ENCODE assay signal across 7 cellular contexts in genomic region chr1:26922201-26922729, GRCh38. TPM values are rescaled to one million over a fixed set of nuclear protein-coding genes. Genes with fewer than 3 reads are reported as not detected.
DNase-seq lines count a peak whose midpoint lies in the region; ATAC-seq, FAIRE-seq and TF ChIP-seq lines count a peak whose summit lies in the region.

No MANE protein-coding gene starts in this region.

- no peak overlapping the region for H3K4ac ChIP-seq in neuronal stem cell (ENCODE audit: low read length)

- H3K36me3 ChIP-seq in PC-9 (ENCODE audit: low read depth) = peaks cover 14% of the 10 kb centered on the region; the same call in 1 of the 2 replicates
- H3K36me3 ChIP-seq in endothelial cell of umbilical vein (ENCODE audit: control insufficient read depth in 2 of 2, extremely low read depth in 1 of 2, insufficient read depth in 2 of 2, low read length in 2 of 2) = peaks cover 11 to 12% of the 10 kb centered on the region in 2 experiments
- H3K36me3 ChIP-seq in neuronal stem cell (replicated peaks in 1 of 2; ENCODE audit: control insufficient read depth in 2 of 2, insufficient read depth in 2 of 2, low read length in 2 of 2) = peaks cover 13 to 40% of the 10 kb centered on the region in 2 donors

- H3K9me3 ChIP-seq in PC-9 (ENCODE audit: insufficient read depth, low read depth) = no peaks in the 10 kb centered on the region
- H3K9me3 ChIP-seq in endothelial cell of umbilical vein (replicated peaks; ENCODE audit: control insufficient read depth, insufficient read depth, low read length) = no peaks in the 10 kb centered on the region
- no peaks in the 10 kb centered on the region for H3K9me3 ChIP-seq in neuronal stem cell (replicated peaks in 1 of 2; ENCODE audit: control insufficient read depth in 2 of 2, insufficient read depth in 1 of 2, low read depth in 1 of 2, low read length in 2 of 2)

- H3K9ac ChIP-seq in endothelial cell of umbilical vein (replicated peaks; ENCODE audit: extremely low read depth, insufficient read depth, low read length) (peak overlapping the region; percentile 81), neuronal stem cell (ENCODE audit: low read depth, low read length, poor library complexity) (peak overlapping the region; percentile 96)

- no peak overlapping the region for H3K23ac ChIP-seq in neuronal stem cell (ENCODE audit: low read depth, low read length, poor library complexity)

- intact Hi-C loops in PC-9 (cut with micrococcal nuclease; ENCODE audit: unreplicated experiment) = no loop called here
- intact Hi-C loops in endothelial cell of umbilical vein (cut with micrococcal nuclease) = no loop called here

- H2BK5ac ChIP-seq in neuronal stem cell (ENCODE audit: low read length) = peak overlapping the region; percentile 77

- peaks cover 12% of the 10 kb centered on the region for H3K4me1 ChIP-seq in PC-9 (replicated peaks; ENCODE audit: insufficient read depth)
- peaks cover 26% of the 10 kb centered on the region for H3K4me1 ChIP-seq in endothelial cell of umbilical vein (ENCODE audit: control insufficient read depth, extremely low read depth, insufficient read depth, low read length)
- peaks cover 7 to 8% of the 10 kb centered on the region in 2 donors for H3K4me1 ChIP-seq in neuronal stem cell (ENCODE audit: control insufficient read depth in 2 of 2, insufficient read depth in 1 of 2, low read depth in 1 of 2, low read length in 2 of 2)

- H3K14ac ChIP-seq in neuronal stem cell (ENCODE audit: low read length) = no peak overlapping the region

- H3K4me3 ChIP-seq in PC-9 (peak overlapping the region; percentile 73), endothelial cell of umbilical vein (replicated peaks in 1 of 3; ENCODE audit: insufficient read depth in 1 of 3, low read depth in 1 of 3, low read length in 3 of 3) (peak overlapping the region; percentile 49 to 100 (median 74)), neuronal stem cell (ENCODE audit: low read length in 2 of 2) (peak overlapping the region; percentile 91 to 96)

- H3K18ac ChIP-seq in neuronal stem cell (ENCODE audit: low read length) = no peak overlapping the region

- no peak overlapping the region for H4K91ac ChIP-seq in neuronal stem cell (ENCODE audit: low read depth, low read length, poor library complexity)

- no peaks in the 10 kb centered on the region for H3K27me3 ChIP-seq in PC-9 (ENCODE audit: insufficient read depth, low read depth)
- no peaks in the 10 kb centered on the region for H3K27me3 ChIP-seq in endothelial cell of umbilical vein (ENCODE audit: control insufficient read depth in 2 of 2, insufficient read depth in 2 of 2, low read length in 2 of 2)
- no peaks in the 10 kb centered on the region for H3K27me3 ChIP-seq in neuronal stem cell (ENCODE audit: control insufficient read depth in 3 of 3, insufficient read depth in 3 of 3, low read depth in 1 of 3, low read length in 3 of 3)

- TF ChIP-seq POLR2A in endothelial cell of umbilical vein (IDR thresholded peaks at IDR 0.05; ENCODE audit: low read depth, low read length) = no peak

- no peaks in the 10 kb centered on the region for H3F3A ChIP-seq in PC-9 (ENCODE audit: insufficient read depth, low read depth)

- H3K9me2 ChIP-seq in PC-9 (ENCODE audit: insufficient read depth) = no peaks in the 10 kb centered on the region

- H3K9me1 ChIP-seq in endothelial cell of umbilical vein (replicated peaks; ENCODE audit: control insufficient read depth, extremely low read depth, insufficient read depth, low read length) = no peaks in the 10 kb centered on the region

- H3K79me1 ChIP-seq in neuronal stem cell (ENCODE audit: low read depth, low read length) = peaks cover 8% of the 10 kb centered on the region

- DNase-seq in PC-9 (no peak), endothelial cell of umbilical vein (ENCODE audit: low read depth, low spot score) (peak; percentile 34), neuronal stem cell (ENCODE audit: low spot score) (no peak), NCI-H2029 treated with DMSO at 0.1 percent for 48 hours (lab: John Stamatoyannopoulos, UW) (no peak), EL (no peak)

- BruUV-seq in PC-9 (replicated peaks; lab: Mats Ljungman, UMichigan) (TSS peak; percentile 57), endothelial cell of umbilical vein (replicated peaks; lab: Mats Ljungman, UMichigan) (TSS peak; percentile 57)

- WGBS in neuronal stem cell (ENCODE audit: extremely low coverage in 2 of 2, insufficient read length in 2 of 2, insufficient replicate concordance in 1 of 2), 2 donors = no CpG with 5 or more reads among the region's 17 CpGs

- peak; percentile 81 for FAIRE-seq in endothelial cell of umbilical vein (lab: Jason Lieb, UNC)

- H2BK12ac ChIP-seq in neuronal stem cell (ENCODE audit: low read length) = no peak overlapping the region

- peaks cover 42% of the 10 kb centered on the region for H3K79me2 ChIP-seq in PC-9 (ENCODE audit: low read depth)
- H3K79me2 ChIP-seq in endothelial cell of umbilical vein (ENCODE audit: control insufficient read depth, insufficient read depth, low read length) = peaks cover 47% of the 10 kb centered on the region

- CTCF ChIA-PET in PC-9 (lab: Charles Lee) = no interaction called here
- CTCF ChIA-PET in endothelial cell of umbilical vein (lab: Charles Lee) = interaction anchor here (1.5 kb wide), 1 partner anchor 22 kb away, joined by 4 read pairs; the partner anchor contains the start of gene GPATCH3

- ATAC-seq in GM21528 (IDR thresholded peaks at IDR 0.05; ENCODE audit: low FRiP score, unreplicated experiment) (peak; percentile 11), GM21390 (IDR thresholded peaks at IDR 0.05; ENCODE audit: unreplicated experiment) (no peak)

- no peak overlapping the region for H2BK15ac ChIP-seq in neuronal stem cell (ENCODE audit: low read length)

- dilution Hi-C loops in endothelial cell of umbilical vein (cut with MboI; ENCODE audit: extremely low pct_ligation_motif_present, low sequenced_read_pairs) = no loop called here

- H4K20me1 ChIP-seq in PC-9 (ENCODE audit: insufficient read depth) (peaks cover 20% of the 10 kb centered on the region), endothelial cell of umbilical vein (replicated peaks; ENCODE audit: control insufficient read depth, extremely low read depth, insufficient read depth, low read length) (no peaks in the 10 kb centered on the region)

- no peak overlapping the region for H4K8ac ChIP-seq in neuronal stem cell (ENCODE audit: low read depth, low read length)

- H2AK5ac ChIP-seq in neuronal stem cell (ENCODE audit: low read depth, low read length) = no peak overlapping the region

- POLR2A ChIA-PET in PC-9 (lab: Charles Lee; ENCODE audit: unreplicated experiment) = interaction anchor here (0.6 kb wide), 1 partner anchor 279 kb away, joined by 13 read pairs; no protein-coding TSS in a partner anchor
- POLR2A ChIA-PET in endothelial cell of umbilical vein (lab: Charles Lee) = no interaction called here

- TF ChIP-seq CTCF in PC-9 (conservative IDR thresholded peaks at IDR 0.05) = no peak
- TF ChIP-seq CTCF in endothelial cell of umbilical vein (IDR thresholded peaks at IDR 0.05; ENCODE audit: extremely low read depth in 1 of 2, insufficient read depth in 1 of 2, low read depth in 1 of 2, low read length in 2 of 2) = no peak

- H3K4me2 ChIP-seq in PC-9 = peak overlapping the region; percentile 82
- peak overlapping the region; percentile 80 for H3K4me2 ChIP-seq in endothelial cell of umbilical vein (ENCODE audit: insufficient read depth, low read length)
- peak overlapping the region; percentile 80 for H3K4me2 ChIP-seq in neuronal stem cell (ENCODE audit: insufficient read depth, low read length, poor library complexity, severe bottlenecking)

- H2AFZ ChIP-seq in PC-9 (peak overlapping the region; percentile 71; the same call in 1 of the 2 replicates), endothelial cell of umbilical vein (ENCODE audit: low read depth, low read length) (no peak overlapping the region), neuronal stem cell (ENCODE audit: low read length) (peak overlapping the region; percentile 89)

- H3K27ac ChIP-seq in PC-9 = peak overlapping the region; percentile 53; the same call in 1 of the 2 replicates
- peak overlapping the region; percentile 71 for H3K27ac ChIP-seq in endothelial cell of umbilical vein (ENCODE audit: insufficient read depth, low read depth, low read length)
- no peak overlapping the region for H3K27ac ChIP-seq in neuronal stem cell (replicated peaks; ENCODE audit: low read length)

- no peak overlapping the region for H2BK120ac ChIP-seq in neuronal stem cell (ENCODE audit: low read depth, low read length)

RNA-seq across cellular contexts. Expression of gene NUDC, which starts 0.7 kb away (rescaled TPM):
- 93.6 and 104 TPM in 2 replicates for total RNA-seq in PC-9 (2021)
- total RNA-seq in endothelial cell of umbilical vein = 95.0 and 102 TPM in 2 replicates
- polyA plus RNA-seq in endothelial cell of umbilical vein = 29.3 and 42.5 TPM in 2 replicates
- 78.1 and 89.9 TPM in 2 replicates for polyA plus RNA-seq in endothelial cell of umbilical vein (2011; cell fraction: cytosol; rRNA removed)
- 54.7 and 64.2 TPM in 2 replicates for polyA plus RNA-seq in endothelial cell of umbilical vein (2011; cell fraction: nucleus; rRNA removed)
- polyA plus RNA-seq in endothelial cell of umbilical vein (2012) = 118 and 129 TPM in 2 replicates
- 25.1 and 27.2 TPM in 2 replicates for polyA minus RNA-seq in endothelial cell of umbilical vein
- polyA minus RNA-seq in endothelial cell of umbilical vein (2011; cell fraction: cytosol; rRNA and poly(A)+ RNA removed) = 61.0 TPM
- 16.6 and 17.6 TPM in 2 replicates for polyA minus RNA-seq in endothelial cell of umbilical vein (2011; cell fraction: nucleus; rRNA and poly(A)+ RNA removed)
- 59.8 TPM for polyA plus RNA-seq in neuronal stem cell (2013, experiment 1 of 2)
- polyA plus RNA-seq in neuronal stem cell (2013, experiment 2 of 2) = 57.4 TPM

RNA-seq across cellular contexts. Expression of gene NR0B2, which starts 8.5 kb away (rescaled TPM):
- total RNA-seq in PC-9 (2021) (not detected in 2 replicates), endothelial cell of umbilical vein (not detected in 2 replicates)
- polyA plus RNA-seq in endothelial cell of umbilical vein = not detected in 2 replicates
- polyA plus RNA-seq in endothelial cell of umbilical vein (2011; cell fraction: cytosol; rRNA removed) = not detected in 2 replicates
- polyA plus RNA-seq in endothelial cell of umbilical vein (2011; cell fraction: nucleus; rRNA removed) = not detected in 2 replicates
- not detected in 2 replicates for polyA plus RNA-seq in endothelial cell of umbilical vein (2012)
- not detected in 2 replicates for polyA minus RNA-seq in endothelial cell of umbilical vein
- polyA minus RNA-seq in endothelial cell of umbilical vein (2011; cell fraction: cytosol; rRNA and poly(A)+ RNA removed) = not detected
- polyA minus RNA-seq in endothelial cell of umbilical vein (2011; cell fraction: nucleus; rRNA and poly(A)+ RNA removed) = not detected in 2 replicates
- not detected for polyA plus RNA-seq in neuronal stem cell (2013, experiment 1 of 2)
- polyA plus RNA-seq in neuronal stem cell (2013, experiment 2 of 2) = 0.03 TPM

RNA-seq across cellular contexts. Expression of gene GPATCH3, which starts 22.0 kb away (rescaled TPM):
- total RNA-seq in PC-9 (2021) (13.1 and 16.7 TPM in 2 replicates), endothelial cell of umbilical vein (14.8 and 17.7 TPM in 2 replicates)
- 10.3 and 12.1 TPM in 2 replicates for polyA plus RNA-seq in endothelial cell of umbilical vein
- polyA plus RNA-seq in endothelial cell of umbilical vein (2011; cell fraction: cytosol; rRNA removed) = 9.6 and 11.4 TPM in 2 replicates
- polyA plus RNA-seq in endothelial cell of umbilical vein (2011; cell fraction: nucleus; rRNA removed) = 18.5 TPM in 2 replicates
- 10.0 and 10.2 TPM in 2 replicates for polyA plus RNA-seq in endothelial cell of umbilical vein (2012)
- 11.3 and 14.0 TPM in 2 replicates for polyA minus RNA-seq in endothelial cell of umbilical vein
- polyA minus RNA-seq in endothelial cell of umbilical vein (2011; cell fraction: cytosol; rRNA and poly(A)+ RNA removed) = 5.7 TPM
- polyA minus RNA-seq in endothelial cell of umbilical vein (2011; cell fraction: nucleus; rRNA and poly(A)+ RNA removed) = 7.5 and 12.1 TPM in 2 replicates
- polyA plus RNA-seq in neuronal stem cell (2013, experiment 1 of 2) = 7.7 TPM
- 8.2 TPM for polyA plus RNA-seq in neuronal stem cell (2013, experiment 2 of 2)

RNA-seq across cellular contexts. Expression of gene GPN2, which starts 32.2 kb away (rescaled TPM):
- total RNA-seq in PC-9 (2021) = 23.8 and 30.6 TPM in 2 replicates
- 36.7 and 37.4 TPM in 2 replicates for total RNA-seq in endothelial cell of umbilical vein
- 21.9 and 44.8 TPM in 2 replicates for polyA plus RNA-seq in endothelial cell of umbilical vein
- 29.6 and 32.2 TPM in 2 replicates for polyA plus RNA-seq in endothelial cell of umbilical vein (2011; cell fraction: cytosol; rRNA removed)
- 24.8 and 30.8 TPM in 2 replicates for polyA plus RNA-seq in endothelial cell of umbilical vein (2011; cell fraction: nucleus; rRNA removed)
- 19.2 and 21.1 TPM in 2 replicates for polyA plus RNA-seq in endothelial cell of umbilical vein (2012)
- polyA minus RNA-seq in endothelial cell of umbilical vein = 69.0 and 76.6 TPM in 2 replicates
- 15.5 TPM for polyA minus RNA-seq in endothelial cell of umbilical vein (2011; cell fraction: cytosol; rRNA and poly(A)+ RNA removed)
- polyA minus RNA-seq in endothelial cell of umbilical vein (2011; cell fraction: nucleus; rRNA and poly(A)+ RNA removed) = 19.7 and 25.0 TPM in 2 replicates
- 9.7 TPM for polyA plus RNA-seq in neuronal stem cell (2013, experiment 1 of 2)
- 11.6 TPM for polyA plus RNA-seq in neuronal stem cell (2013, experiment 2 of 2)

RNA-seq across cellular contexts. Expression of gene KDF1, which starts 38.0 kb away (rescaled TPM):
- total RNA-seq in PC-9 (2021) (20.5 and 21.3 TPM in 2 replicates), endothelial cell of umbilical vein (not detected in 2 replicates)
- 0.05 TPM in 1 of 2 replicates, not detected in the other for polyA plus RNA-seq in endothelial cell of umbilical vein
- not detected in 2 replicates for polyA plus RNA-seq in endothelial cell of umbilical vein (2011; cell fraction: cytosol; rRNA removed)
- not detected in 2 replicates for polyA plus RNA-seq in endothelial cell of umbilical vein (2011; cell fraction: nucleus; rRNA removed)
- polyA plus RNA-seq in endothelial cell of umbilical vein (2012) = not detected in 2 replicates
- polyA minus RNA-seq in endothelial cell of umbilical vein = 0.40 TPM in 1 of 2 replicates, not detected in the other
- polyA minus RNA-seq in endothelial cell of umbilical vein (2011; cell fraction: cytosol; rRNA and poly(A)+ RNA removed) = not detected
- not detected in 2 replicates for polyA minus RNA-seq in endothelial cell of umbilical vein (2011; cell fraction: nucleus; rRNA and poly(A)+ RNA removed)
- polyA plus RNA-seq in neuronal stem cell (2013, experiment 1 of 2) = 0.04 TPM
- polyA plus RNA-seq in neuronal stem cell (2013, experiment 2 of 2) = 0.03 TPM
